ENCODE assay signal across 24 cellular contexts in genomic region chr19:42306646-42307045, GRCh38. TPM values are rescaled to one million over a fixed set of nuclear protein-coding genes. Genes with fewer than 3 reads are reported as not detected.
"Had no signal": no experiment of that assay in that cellular context is flagged by ENCODE, and none has a peak within 500 bp of the region (broad histone marks: within the 10 kb centered on the region; RNA-seq: fewer than 3 reads in every experiment).

No MANE protein-coding gene starts in this region.

- H3K9me3 ChIP-seq: stomach, suprapubic skin, transverse colon had no signal

- DNase-seq: activated CD4-positive, alpha-beta T cell treated with anti-CD3 and anti-CD28 coated beads, Interleukin-2, amount 10 ng/mL, durations not matched to agents 7 days and 5 days; activated CD4-positive, CD25-positive, alpha-beta regulatory T cell treated with anti-CD3 and anti-CD28 coated beads, Interleukin-2, amount 50 U/mL, for 72 hours; activated CD8-positive, alpha-beta T cell treated with anti-CD3 and anti-CD28 coated beads for 36 hours; aorta; effector CD8-positive, alpha-beta T cell; foreskin melanocyte; hippocampal formation; islet precursor cell; left cardiac atrium; occipital lobe; small intestine; stimulated activated CD4-positive, alpha-beta T cell treated with anti-CD3 and anti-CD28 coated beads, Interleukin-2, amount 100 ng/mL, for 24 hours; stomach; transverse colon had no signal

- H3K9me3 Mint-ChIP-seq: activated CD4-positive, alpha-beta T cell treated with anti-CD3 and anti-CD28 coated beads, Interleukin-2, amount 10 ng/mL, durations not matched to agents 7 days and 5 days; activated CD8-positive, alpha-beta T cell treated with anti-CD3 and anti-CD28 coated beads for 36 hours; activated naive CD4-positive, alpha-beta T cell treated with anti-CD3 and anti-CD28 coated beads, Interleukin-2, amount 50 U/mL, for 72 hours; activated T-helper 1 cell treated with anti-CD3 and anti-CD28 coated beads, Interleukin-12 subunit alpha, Interleukin-12 subunit beta, Interleukin-2, Interleukin-4 antibody, amounts not matched to agents 30 ng/mL and 10 ng/mL and 1 ng/mL, durations not matched to agents 14 hours and 24 hours and 36 hours; brain; stimulated activated effector memory CD8-positive, alpha-beta T cell treated with anti-CD3 and anti-CD28 coated beads, Interleukin-12 subunit alpha, Interleukin-12 subunit beta, amount 100 ng/mL, for 72 hours; T-helper 2 cell treated with Interferon-gamma antibody and Interleukin-4, amounts not matched to agents 5 μg/mL and 100 μg/mL, for 36 hours had no signal

- H3K36me3 ChIP-seq: stomach, suprapubic skin, transverse colon had no signal

- H3K36me3 Mint-ChIP-seq: brain had no signal

- H3K4me3 Mint-ChIP-seq: activated CD4-positive, alpha-beta T cell treated with anti-CD3 and anti-CD28 coated beads, Interleukin-2, amount 10 ng/mL, durations not matched to agents 7 days and 5 days; activated CD8-positive, alpha-beta T cell treated with anti-CD3 and anti-CD28 coated beads for 36 hours; activated T-helper 1 cell treated with anti-CD3 and anti-CD28 coated beads, Interleukin-12 subunit alpha, Interleukin-12 subunit beta, Interleukin-2, Interleukin-4 antibody, amounts not matched to agents 30 ng/mL and 10 ng/mL and 1 ng/mL, durations not matched to agents 14 hours and 24 hours and 36 hours; stimulated activated effector memory CD8-positive, alpha-beta T cell treated with anti-CD3 and anti-CD28 coated beads, Interleukin-12 subunit alpha, Interleukin-12 subunit beta, amount 100 ng/mL, for 72 hours; T-helper 2 cell treated with Interferon-gamma antibody and Interleukin-4, amounts not matched to agents 5 μg/mL and 100 μg/mL, for 36 hours had no signal

- H3K4me3 ChIP-seq: stomach, suprapubic skin, transverse colon had no signal

- H3K27me3 ChIP-seq: suprapubic skin had no signal

- H3K27ac ChIP-seq: stomach, suprapubic skin, transverse colon, VCaP had no signal

- ATAC-seq: activated CD8-positive, alpha-beta T cell treated with anti-CD3 and anti-CD28 coated beads for 36 hours; activated naive CD4-positive, alpha-beta T cell treated with anti-CD3 and anti-CD28 coated beads, Interleukin-2, amount 50 U/mL, for 72 hours; left cardiac atrium; sciatic nerve; stimulated activated effector memory CD8-positive, alpha-beta T cell treated with anti-CD3 and anti-CD28 coated beads, Interleukin-12 subunit alpha, Interleukin-12 subunit beta, amount 100 ng/mL, for 72 hours had no signal

- H3K27ac Mint-ChIP-seq: activated CD8-positive, alpha-beta T cell treated with anti-CD3 and anti-CD28 coated beads for 36 hours; activated naive CD4-positive, alpha-beta T cell treated with anti-CD3 and anti-CD28 coated beads, Interleukin-2, amount 50 U/mL, for 72 hours; activated T-helper 1 cell treated with anti-CD3 and anti-CD28 coated beads, Interleukin-12 subunit alpha, Interleukin-12 subunit beta, Interleukin-2, Interleukin-4 antibody, amounts not matched to agents 30 ng/mL and 10 ng/mL and 1 ng/mL, durations not matched to agents 14 hours and 24 hours and 36 hours; stimulated activated effector memory CD8-positive, alpha-beta T cell treated with anti-CD3 and anti-CD28 coated beads, Interleukin-12 subunit alpha, Interleukin-12 subunit beta, amount 100 ng/mL, for 72 hours; T-helper 2 cell treated with Interferon-gamma antibody and Interleukin-4, amounts not matched to agents 5 μg/mL and 100 μg/mL, for 36 hours had no signal

RNA-seq across cellular contexts. Expression of gene PRR19, which starts 4.7 kb away (rescaled TPM):
- total RNA-seq: mononuclear cell, stomach had no signal
- polyA plus RNA-seq: aorta had no signal

RNA-seq across cellular contexts. Expression of gene TMEM145, which starts 6.5 kb away (rescaled TPM):
- total RNA-seq: activated CD4-positive, alpha-beta T cell treated with anti-CD3 and anti-CD28 coated beads, Interleukin-2, amount 10 ng/mL, durations not matched to agents 7 days and 5 days; aorta; mononuclear cell; renal cortical epithelial cell; sciatic nerve; transverse colon had no signal
- polyA plus RNA-seq: aorta had no signal
